ENCODE assay signal across 22 cellular contexts in the genomic region with DNA sequence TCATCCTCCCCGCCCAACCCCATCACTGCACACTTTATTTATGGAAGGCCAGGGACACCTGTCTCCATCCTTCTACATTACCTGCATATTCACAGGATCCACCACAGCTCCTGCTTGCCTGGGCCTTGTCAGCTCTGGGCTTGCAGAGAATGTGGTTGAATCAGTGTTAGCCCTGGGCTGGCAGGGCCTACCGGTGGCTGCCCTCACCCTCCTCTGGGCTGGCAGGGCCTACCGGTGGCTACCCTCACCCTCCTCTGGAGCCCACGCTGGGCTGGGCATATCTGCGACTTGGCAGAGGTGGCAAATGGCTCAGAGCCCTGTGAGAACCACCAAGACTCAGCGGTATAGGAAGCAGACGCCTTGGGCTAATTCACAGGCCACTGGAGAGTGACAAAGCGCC.
DNase-seq lines count a peak whose midpoint lies in the region; ATAC-seq and TF ChIP-seq lines count a peak whose summit lies in the region.
"Had no signal": no experiment of that assay in that cellular context is flagged by ENCODE, and none has a peak within 500 bp of the region (broad histone marks: within the 10 kb centered on the region; RNA-seq: fewer than 3 reads in every experiment).

No MANE protein-coding gene starts in this region.

- no peak overlapping the region for H3K9ac ChIP-seq in smooth muscle cell (ENCODE audit: low read depth)

- intact Hi-C loops in sigmoid colon (cut with DNase I), result loop anchor here (5.0 to 10.0 kb wide), 3 partner anchors 157 to 427 kb away; no protein-coding TSS in a partner anchor

- peaks cover 0 to 4% (median 0%) of the 10 kb centered on the region in 4 donors for H3K4me1 ChIP-seq in sigmoid colon
- H3K4me1 ChIP-seq in smooth muscle cell (ENCODE audit: low read depth), result peaks cover 4% of the 10 kb centered on the region
- H3K4me1 ChIP-seq: Caco-2, HAP-1 had no signal

- H3K9me3 ChIP-seq in sigmoid colon (no peaks in the 10 kb centered on the region), smooth muscle cell (replicated peaks; ENCODE audit: low read depth) (no peaks in the 10 kb centered on the region)
- H3K9me3 ChIP-seq: Caco-2, HAP-1 had no signal

- no peak overlapping the region for H2AFZ ChIP-seq in smooth muscle cell (ENCODE audit: low read depth)

- H3K4me3 ChIP-seq in sigmoid colon, result no peak overlapping the region
- no peak overlapping the region for H3K4me3 ChIP-seq in smooth muscle cell
- H3K4me3 ChIP-seq: GM12878, GM23338, HAP-1 had no signal

- H4K20me1 ChIP-seq in smooth muscle cell (ENCODE audit: low read depth), result no peaks in the 10 kb centered on the region

- H3K27ac ChIP-seq in caudate nucleus (ENCODE audit: low read depth, low read length), result peak overlapping the region; percentile 82
- no peak overlapping the region for H3K27ac ChIP-seq in sigmoid colon
- H3K27ac ChIP-seq in smooth muscle cell (ENCODE audit: low read depth), result no peak overlapping the region
- H3K27ac ChIP-seq: C4-2B had no signal

- WGBS in sigmoid colon, 2 donors, result 85 to 90% methylated on average over 8 of the region's 8 CpGs
- 90% methylated on average over 8 of the region's 8 CpGs for WGBS in smooth muscle cell (ENCODE audit: low lambda C conversion rate)

- DNase-seq in caudate nucleus (lab: John Stamatoyannopoulos, UW) (no peak), mesenteric fat pad (ENCODE audit: low spot score) (peak; percentile 33), sigmoid colon (peak; percentile 51), smooth muscle cell (lab: John Stamatoyannopoulos, UW; ENCODE audit: unreplicated experiment) (no peak), HCEC 1CT (no peak), 8988T (no peak)
- DNase-seq: CD8-positive, alpha-beta T cell; GDM1; IMR-90; KG1; MM.1S; NCI-H2029; NCI-H446 treated with DMSO at 0.1 percent for 48 hours; NK-92 treated with Interleukin-12 subunit alpha and Interleukin-12 subunit beta, amount 100 ng/mL, for 24 hours; RPMI8226; SHP77 had no signal

- H3K4me2 ChIP-seq in smooth muscle cell, result no peak overlapping the region
- H3K4me2 ChIP-seq: GM23338 had no signal

- H3K36me3 ChIP-seq in sigmoid colon (no peaks in the 10 kb centered on the region), smooth muscle cell (ENCODE audit: low read depth) (no peaks in the 10 kb centered on the region)
- H3K36me3 ChIP-seq: HAP-1 had no signal

- TF ChIP-seq POLR2A in sigmoid colon (IDR thresholded peaks at IDR 0.05), result no peak

- H3K27me3 ChIP-seq in sigmoid colon, result no peaks in the 10 kb centered on the region
- no peaks in the 10 kb centered on the region for H3K27me3 ChIP-seq in smooth muscle cell (ENCODE audit: low read depth)

- H3F3A ChIP-seq in smooth muscle cell (ENCODE audit: low read depth), result peaks cover 10% of the 10 kb centered on the region

- ATAC-seq in HG03342 (IDR thresholded peaks at IDR 0.05; ENCODE audit: unreplicated experiment), result no peak
- ATAC-seq: CD8-positive, alpha-beta T cell; GM12878 had no signal

- TF ChIP-seq EP300 in sigmoid colon (IDR thresholded peaks at IDR 0.05), result no peak

- TF ChIP-seq CTCF in sigmoid colon (IDR thresholded peaks at IDR 0.05) (no peak), smooth muscle cell (IDR thresholded peaks at IDR 0.05; ENCODE audit: borderline replicate concordance, insufficient read depth, poor library complexity, severe bottlenecking) (no peak)

- no peaks in the 10 kb centered on the region for H3K79me2 ChIP-seq in smooth muscle cell (ENCODE audit: low read depth)

Comparison
In these comparisons a context has a peak if more than half of its experiments do, and no peak if none do; other contexts are left out.
1. DNase-seq: peak in mesenteric fat pad (single experiment) and sigmoid colon (single experiment); none in caudate nucleus (0 of 61), smooth muscle cell (single experiment), HCEC 1CT (single experiment) and 8988T (single experiment).